Comparison of ENCODE assay signal across 21 cellular contexts in genomic region chr12:97940629-97941028, GRCh38.
DNase-seq lines count a peak whose midpoint lies in the region; ATAC-seq, FAIRE-seq and TF ChIP-seq lines count a peak whose summit lies in the region.
"Had no signal": no experiment of that assay in that cellular context is flagged by ENCODE, and none has a peak within 500 bp of the region (broad histone marks: within the 10 kb centered on the region; RNA-seq: fewer than 3 reads in every experiment).

No MANE protein-coding gene starts in this region.

- intact Hi-C loops in A673 (cut with micrococcal nuclease; ENCODE audit: unreplicated experiment) (no loop called here), colonic mucosa (cut with DNase I) (no loop called here)
- intact Hi-C loops in naive thymus-derived CD4-positive, alpha-beta T cell (cut with micrococcal nuclease) = no loop called here

- no peaks in the 10 kb centered on the region for H3K36me3 Mint-ChIP-seq in naive thymus-derived CD4-positive, alpha-beta T cell

- H3K9me3 Mint-ChIP-seq in naive thymus-derived CD4-positive, alpha-beta T cell = peaks cover 0 to 9% (median 5%) of the 10 kb centered on the region in 11 donors
- H3K9me3 Mint-ChIP-seq: activated T-cell treated with anti-CD3 and anti-CD28 coated beads, Interleukin-2, amount 50 U/mL, for 24 hours had no signal

- H3K27me3 ChIP-seq in A673 (replicated peaks; ENCODE audit: insufficient read depth, low read depth, low read length, poor library complexity) = peaks cover 8% of the 10 kb centered on the region
- no peaks in the 10 kb centered on the region for H3K27me3 ChIP-seq in bronchial epithelial cell (ENCODE audit: control insufficient read depth, insufficient read depth, low read length)
- H3K27me3 ChIP-seq in colonic mucosa = no peaks in the 10 kb centered on the region
- H3K27me3 ChIP-seq in naive thymus-derived CD4-positive, alpha-beta T cell (ENCODE audit: control insufficient read depth in 2 of 2, insufficient read depth in 2 of 2, low read length in 2 of 2) = no peaks in the 10 kb centered on the region
- H3K27me3 ChIP-seq: left lung had no signal

- FAIRE-seq in HTR-8/SVneo (lab: Jason Lieb, UNC) (no peak), bronchial epithelial cell (lab: Jason Lieb, UNC) (no peak)
- FAIRE-seq: A549 had no signal

- H3K9me3 ChIP-seq in A673 (ENCODE audit: low read depth, low read length, poor library complexity, severe bottlenecking) = no peaks in the 10 kb centered on the region
- H3K9me3 ChIP-seq in colonic mucosa = no peaks in the 10 kb centered on the region
- no peaks in the 10 kb centered on the region for H3K9me3 ChIP-seq in naive thymus-derived CD4-positive, alpha-beta T cell (ENCODE audit: control insufficient read depth in 2 of 3, low read length in 3 of 3)
- H3K9me3 ChIP-seq: A549, left lung had no signal

- no peaks in the 10 kb centered on the region for H3K36me3 ChIP-seq in A673 (ENCODE audit: insufficient read depth, low read length, poor library complexity, severe bottlenecking)
- H3K36me3 ChIP-seq in bronchial epithelial cell (ENCODE audit: control insufficient read depth, insufficient read depth, low read length) = no peaks in the 10 kb centered on the region
- no peaks in the 10 kb centered on the region for H3K36me3 ChIP-seq in colonic mucosa
- H3K36me3 ChIP-seq in naive thymus-derived CD4-positive, alpha-beta T cell (ENCODE audit: control insufficient read depth in 2 of 3, insufficient read depth in 3 of 3, low read length in 3 of 3) = no peaks in the 10 kb centered on the region
- H3K36me3 ChIP-seq: left lung had no signal

- CTCF ChIA-PET in A673 (lab: Charles Lee) = no interaction called here
- CTCF ChIA-PET in naive thymus-derived CD4-positive, alpha-beta T cell (lab: Charles Lee) = no interaction called here

- H3K27ac ChIP-seq in A673 (ENCODE audit: low read depth, low read length, poor library complexity, severe bottlenecking) (no peak overlapping the region), colonic mucosa (no peak overlapping the region)
- no peak overlapping the region for H3K27ac ChIP-seq in naive thymus-derived CD4-positive, alpha-beta T cell (ENCODE audit: low read depth, low read length)
- H3K27ac ChIP-seq: A549, left lung had no signal

- H3K4me3 ChIP-seq in A673 (ENCODE audit: low read depth, low read length, poor library complexity, severe bottlenecking) = no peak overlapping the region
- H3K4me3 ChIP-seq in bronchial epithelial cell (ENCODE audit: low read depth, low read length) = no peak overlapping the region
- H3K4me3 ChIP-seq in colonic mucosa = no peak overlapping the region
- H3K4me3 ChIP-seq in naive thymus-derived CD4-positive, alpha-beta T cell (ENCODE audit: low read length) = no peak overlapping the region
- H3K4me3 ChIP-seq: A549, left lung had no signal

- H3K27ac Mint-ChIP-seq in naive thymus-derived CD4-positive, alpha-beta T cell = no peak overlapping the region
- H3K27ac Mint-ChIP-seq: activated CD8-positive, alpha-beta T cell treated with anti-CD3 and anti-CD28 coated beads, Interleukin-2, amount 10 ng/mL, durations not matched to agents 7 days and 5 days; activated naive CD4-positive, alpha-beta T cell treated with anti-CD3 and anti-CD28 coated beads for 36 hours; activated T-cell treated with anti-CD3 and anti-CD28 coated beads, Interleukin-2, amount 50 U/mL, for 24 hours had no signal

- peak; percentile 11 for DNase-seq in A673 (ENCODE audit: low spot score)
- DNase-seq in HTR-8/SVneo (ENCODE audit: insufficient read length, low spot score) = peak; percentile 10
- DNase-seq in bronchial epithelial cell (ENCODE audit: low read depth) = peak; percentile 12
- peak; percentile 67 for DNase-seq in kidney tubule cell (ENCODE audit: low spot score)
- DNase-seq in mesenteric fat pad (ENCODE audit: low spot score) = no peak
- DNase-seq in colonic mucosa = no peak
- no peak for DNase-seq in naive thymus-derived CD4-positive, alpha-beta T cell
- DNase-seq: activated CD8-positive, alpha-beta T cell treated with anti-CD3 and anti-CD28 coated beads, Interleukin-2, amount 10 ng/mL, durations not matched to agents 7 days and 5 days; activated naive CD4-positive, alpha-beta T cell treated with anti-CD3 and anti-CD28 coated beads for 36 hours; activated T-cell treated with anti-CD3 and anti-CD28 coated beads, Interleukin-2, amount 50 U/mL, for 24 hours; C1 segment of cervical spinal cord; central memory CD4-positive, alpha-beta T cell; DMS153; GF-D8; GOT3; left lung; NCI-H2081 treated with DMSO at 0.1 percent for 48 hours; stimulated activated CD8-positive, alpha-beta memory T cell treated with anti-CD3 and anti-CD28 coated beads, Interleukin-4, amount 100 ng/mL, for 48 hours; T1000 had no signal

- no peak overlapping the region for H3K9ac ChIP-seq in colonic mucosa (ENCODE audit: low read depth in 2 of 2, low read length in 2 of 2)

- H3K4me1 ChIP-seq in A673 (ENCODE audit: insufficient read depth, low read length, poor library complexity, severe bottlenecking) = no peaks in the 10 kb centered on the region
- H3K4me1 ChIP-seq in colonic mucosa = no peaks in the 10 kb centered on the region
- no peaks in the 10 kb centered on the region for H3K4me1 ChIP-seq in naive thymus-derived CD4-positive, alpha-beta T cell (ENCODE audit: control insufficient read depth in 2 of 2, insufficient read depth in 2 of 2, low read length in 2 of 2)
- H3K4me1 ChIP-seq: A549, left lung had no signal

- H3K4me1 Mint-ChIP-seq in naive thymus-derived CD4-positive, alpha-beta T cell = no peaks in the 10 kb centered on the region

- H3K27me3 Mint-ChIP-seq in naive thymus-derived CD4-positive, alpha-beta T cell = peaks cover 0 to 7% (median 0%) of the 10 kb centered on the region in 5 donors
- H3K27me3 Mint-ChIP-seq: activated T-cell treated with anti-CD3 and anti-CD28 coated beads, Interleukin-2, amount 50 U/mL, for 24 hours had no signal

- TF ChIP-seq CTCF in A673 (conservative IDR thresholded peaks at IDR 0.05; ENCODE audit: low read depth, low read length) (no peak), bronchial epithelial cell (IDR thresholded peaks at IDR 0.05; ENCODE audit: insufficient read depth, low read length, severe bottlenecking) (no peak), colonic mucosa (IDR thresholded peaks at IDR 0.05) (no peak)

- POLR2A ChIA-PET in A673 (lab: Charles Lee; ENCODE audit: low non-redundant PET) = no interaction called here
- POLR2A ChIA-PET in naive thymus-derived CD4-positive, alpha-beta T cell (lab: Charles Lee) = no interaction called here

- no TSS peak for BruUV-seq in A673 (replicated peaks; lab: Mats Ljungman, UMichigan)

- no peak overlapping the region for H3K4me3 Mint-ChIP-seq in naive thymus-derived CD4-positive, alpha-beta T cell
- H3K4me3 Mint-ChIP-seq: activated CD8-positive, alpha-beta T cell treated with anti-CD3 and anti-CD28 coated beads, Interleukin-2, amount 10 ng/mL, durations not matched to agents 7 days and 5 days; activated naive CD4-positive, alpha-beta T cell treated with anti-CD3 and anti-CD28 coated beads for 36 hours; activated T-cell treated with anti-CD3 and anti-CD28 coated beads, Interleukin-2, amount 50 U/mL, for 24 hours had no signal

- ATAC-seq in GM18868 (IDR thresholded peaks at IDR 0.05; ENCODE audit: unreplicated experiment) = no peak
- ATAC-seq in naive thymus-derived CD4-positive, alpha-beta T cell = no peak
- ATAC-seq: A549; activated CD8-positive, alpha-beta T cell treated with anti-CD3 and anti-CD28 coated beads, Interleukin-2, amount 10 ng/mL, durations not matched to agents 7 days and 5 days; left lung had no signal

Comparison
In these comparisons a context has a peak if more than half of its experiments do, and no peak if none do; other contexts are left out.
1. DNase-seq: peak in A673 (single experiment), HTR-8/SVneo (single experiment), bronchial epithelial cell (single experiment) and kidney tubule cell (single experiment); none in mesenteric fat pad (single experiment), colonic mucosa (single experiment) and naive thymus-derived CD4-positive, alpha-beta T cell (0 of 9).